32 cellular contexts compared by ENCODE assay signal in the genomic region with DNA sequence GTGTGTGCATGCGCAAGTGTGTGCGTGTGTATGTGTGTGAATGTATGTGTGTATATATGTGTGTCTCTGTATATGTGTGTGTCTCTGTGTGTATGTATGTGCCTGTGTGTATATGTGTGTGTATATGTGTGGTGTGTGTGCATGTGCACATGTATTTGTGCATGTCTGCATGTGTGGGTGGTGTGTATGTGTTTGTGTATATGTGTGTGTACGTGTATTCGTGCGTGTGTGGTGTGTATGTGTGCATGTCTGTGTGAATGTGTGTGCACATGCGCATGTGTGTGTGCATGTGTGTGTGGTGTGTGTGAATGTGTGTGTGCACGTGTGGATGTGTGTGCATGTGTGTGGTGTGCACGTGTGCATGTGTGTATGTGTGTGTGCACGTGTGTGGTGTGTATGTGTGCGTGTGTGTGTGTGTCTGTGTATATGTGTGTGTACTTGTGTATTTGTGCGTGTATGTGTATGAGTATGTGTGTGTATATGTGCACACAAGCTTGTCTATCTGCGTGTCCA.
"Had no signal": no experiment of that assay in that cellular context is flagged by ENCODE, and none has a peak within 500 bp of the region (broad histone marks: within the 10 kb centered on the region; RNA-seq: fewer than 3 reads in every experiment).

No MANE protein-coding gene starts in this region.

- H3K9me3 Mint-ChIP-seq: activated naive CD4-positive, alpha-beta T cell treated with anti-CD3 and anti-CD28 coated beads for 36 hours; activated naive CD8-positive, alpha-beta T cell treated with anti-CD3 and anti-CD28 coated beads for 36 hours; nephron progenitor cell; stimulated activated naive CD8-positive, alpha-beta T cell treated with anti-CD3 and anti-CD28 coated beads, Interleukin-15, amount 100 ng/mL, for 72 hours had no signal

- H3K27me3 Mint-ChIP-seq: activated CD4-positive, alpha-beta T cell treated with anti-CD3 and anti-CD28 coated beads for 36 hours; activated naive CD8-positive, alpha-beta T cell treated with anti-CD3 and anti-CD28 coated beads for 36 hours had no signal

- H3K27ac ChIP-seq: body of pancreas, cardiac muscle cell, colonic mucosa, gastroesophageal sphincter, pancreas, prostate gland, sigmoid colon, upper lobe of right lung had no signal

- H3K36me3 Mint-ChIP-seq: activated naive CD8-positive, alpha-beta T cell treated with anti-CD3 and anti-CD28 coated beads for 36 hours; naive B cell; stimulated activated memory B cell treated with anti-CD40 and anti-IgM and Interleukin-4, amounts not matched to agents 10 μg/mL and 1 μg/mL and 100 μg/mL, for 72 hours had no signal

- DNase-seq: activated CD4-positive, alpha-beta T cell treated with anti-CD3 and anti-CD28 coated beads for 36 hours; activated CD4-positive, CD25-positive, alpha-beta regulatory T cell; activated CD8-positive, alpha-beta memory T cell treated with anti-CD3 and anti-CD28 coated beads for 24 hours; activated effector memory CD4-positive, alpha-beta T cell treated with anti-CD3 and anti-CD28 coated beads, Interleukin-2, amount 50 U/mL, for 16 hours; activated naive CD4-positive, alpha-beta T cell treated with anti-CD3 and anti-CD28 coated beads for 36 hours; activated naive CD8-positive, alpha-beta T cell treated with anti-CD3 and anti-CD28 coated beads for 36 hours; adrenal gland; aorta; body of pancreas; cerebellar nuclear complex; colonic mucosa; effector CD8-positive, alpha-beta T cell; erythroblast; hippocampal formation; left cardiac atrium; left ventricle myocardium superior; naive B cell; nephron progenitor cell; pancreas; retina; sigmoid colon; small intestine; stimulated activated CD4-positive, alpha-beta T cell treated with anti-CD3 and anti-CD28 coated beads, Interleukin-1b, Interleukin-23, amount 100 ng/mL, for 48 hours; stimulated activated CD4-positive, alpha-beta T cell treated with anti-CD3 and anti-CD28 coated beads, Interleukin-4, amount 100 ng/mL, for 4 hours; stimulated activated CD8-positive, alpha-beta memory T cell treated with anti-CD3 and anti-CD28 coated beads, Interleukin-4, amount 100 ng/mL, for 48 hours; stimulated activated naive CD8-positive, alpha-beta T cell treated with anti-CD3 and anti-CD28 coated beads, Interleukin-15, amount 100 ng/mL, for 72 hours; upper lobe of right lung had no signal

- ATAC-seq: activated CD4-positive, alpha-beta T cell treated with anti-CD3 and anti-CD28 coated beads for 36 hours; body of pancreas; gastroesophageal sphincter; left cardiac atrium; left ventricle myocardium superior; pancreas; stimulated activated memory B cell treated with anti-CD40 and anti-IgM and Interleukin-4, amounts not matched to agents 10 μg/mL and 1 μg/mL and 100 μg/mL, for 72 hours; stimulated activated naive CD8-positive, alpha-beta T cell treated with anti-CD3 and anti-CD28 coated beads, Interleukin-15, amount 100 ng/mL, for 72 hours; upper lobe of right lung had no signal

- H3K4me1 ChIP-seq: colonic mucosa, prostate gland had no signal

- H3K4me3 Mint-ChIP-seq: activated CD4-positive, alpha-beta T cell treated with anti-CD3 and anti-CD28 coated beads for 36 hours; activated naive CD4-positive, alpha-beta T cell treated with anti-CD3 and anti-CD28 coated beads for 36 hours; activated naive CD8-positive, alpha-beta T cell treated with anti-CD3 and anti-CD28 coated beads for 36 hours; naive B cell; nephron progenitor cell; stimulated activated memory B cell treated with anti-CD40 and anti-IgM and Interleukin-4, amounts not matched to agents 10 μg/mL and 1 μg/mL and 100 μg/mL, for 72 hours; stimulated activated naive CD8-positive, alpha-beta T cell treated with anti-CD3 and anti-CD28 coated beads, Interleukin-15, amount 100 ng/mL, for 72 hours had no signal

- FAIRE-seq: keratinocyte, pancreas, small intestine had no signal

- H3K27ac Mint-ChIP-seq: activated CD4-positive, alpha-beta T cell treated with anti-CD3 and anti-CD28 coated beads for 36 hours; activated naive CD4-positive, alpha-beta T cell treated with anti-CD3 and anti-CD28 coated beads for 36 hours; activated naive CD8-positive, alpha-beta T cell treated with anti-CD3 and anti-CD28 coated beads for 36 hours; naive B cell; nephron progenitor cell; stimulated activated memory B cell treated with anti-CD40 and anti-IgM and Interleukin-4, amounts not matched to agents 10 μg/mL and 1 μg/mL and 100 μg/mL, for 72 hours; stimulated activated naive CD8-positive, alpha-beta T cell treated with anti-CD3 and anti-CD28 coated beads, Interleukin-15, amount 100 ng/mL, for 72 hours had no signal

- H3K27me3 ChIP-seq: adrenal gland, body of pancreas, cardiac muscle cell, colonic mucosa, pancreas, upper lobe of right lung had no signal

- H3K4me3 ChIP-seq: adrenal gland, body of pancreas, cardiac muscle cell, colonic mucosa, gastroesophageal sphincter, pancreas, prostate gland, sigmoid colon, upper lobe of right lung had no signal

- H3K36me3 ChIP-seq: adrenal gland, cardiac muscle cell, colonic mucosa, gastroesophageal sphincter, pancreas, prostate gland, sigmoid colon, upper lobe of right lung had no signal

- H3K9me3 ChIP-seq: adrenal gland, body of pancreas, colonic mucosa, gastroesophageal sphincter, pancreas, prostate gland, sigmoid colon, upper lobe of right lung had no signal
